ENCODE assay signal across 17 cellular contexts in genomic region chr22:25362883-25363240, GRCh38.
A peak's percentile ranks its signal among the peaks of the same experiment; 100 is the strongest.
DNase-seq lines count a peak whose midpoint lies in the region; ATAC-seq and TF ChIP-seq lines count a peak whose summit lies in the region.
"Had no signal": no experiment of that assay in that cellular context is flagged by ENCODE, and none has a peak within 500 bp of the region (broad histone marks: within the 10 kb centered on the region; RNA-seq: fewer than 3 reads in every experiment).

No MANE protein-coding gene starts in this region.

- no peaks in the 10 kb centered on the region for H3K27me3 Mint-ChIP-seq in neural crest cell (ENCODE audit: low read depth)
- H3K27me3 Mint-ChIP-seq: activated T-cell treated with anti-CD3 and anti-CD28 coated beads, Interleukin-2, amount 50 U/mL, for 24 hours had no signal

- H3K4me1 Mint-ChIP-seq in neural crest cell = no peaks in the 10 kb centered on the region

- no peak for TF ChIP-seq CTCF in C4-2B (conservative IDR thresholded peaks at IDR 0.05)
- TF ChIP-seq CTCF in Panc1 (IDR thresholded peaks at IDR 0.05) = no peak
- TF ChIP-seq CTCF in fibroblast of the aortic adventitia (IDR thresholded peaks at IDR 0.05; ENCODE audit: insufficient read depth, low read length) = no peak
- TF ChIP-seq CTCF in neural crest cell (conservative IDR thresholded peaks at IDR 0.05) = no peak
- no peak for TF ChIP-seq CTCF in coronary artery (IDR thresholded peaks at IDR 0.05)

- no peaks in the 10 kb centered on the region for H3K9me3 Mint-ChIP-seq in neural crest cell
- H3K9me3 Mint-ChIP-seq: activated T-cell treated with anti-CD3 and anti-CD28 coated beads, Interleukin-2, amount 50 U/mL, for 24 hours; T-helper 2 cell treated with Interferon-gamma antibody and Interleukin-4, amounts not matched to agents 5 μg/mL and 100 μg/mL, for 36 hours had no signal

- H3K4me1 ChIP-seq in Panc1 (ENCODE audit: control insufficient read depth, insufficient read depth, low read length) = peaks cover 21% of the 10 kb centered on the region

- H3K4me3 ChIP-seq in Panc1 (ENCODE audit: low read depth in 2 of 2, low read length in 2 of 2) (no peak overlapping the region), fibroblast of the aortic adventitia (ENCODE audit: low read depth, low read length) (no peak overlapping the region), coronary artery (no peak overlapping the region)
- H3K4me3 ChIP-seq: esophagus muscularis mucosa, hepatocyte had no signal

- POLR2A ChIA-PET in Panc1 (lab: Charles Lee) = no interaction called here

- ATAC-seq in Panc1 (0 out of 2 replicates have a peak, but pooled peaks have one; percentile 11), esophagus mucosa (no peak)

- intact Hi-C loops in Panc1 (cut with micrococcal nuclease; ENCODE audit: unreplicated experiment) = no loop called here

- H3K27ac ChIP-seq in C4-2B = peak overlapping the region; percentile 1; the same call in 1 of the 2 replicates
- H3K27ac ChIP-seq in Panc1 (ENCODE audit: low read length) = peak overlapping the region; percentile 17; the same call in 1 of the 2 replicates
- peak overlapping the region in 1 of 2 donors; percentile 44 for H3K27ac ChIP-seq in coronary artery
- H3K27ac ChIP-seq: brain microvascular endothelial cell, hepatocyte, KMS-11 had no signal

- no peaks in the 10 kb centered on the region for H3K27me3 ChIP-seq in Panc1 (ENCODE audit: control insufficient read depth, insufficient read depth, low read length)
- H3K27me3 ChIP-seq: BE2C, brain microvascular endothelial cell, esophagus muscularis mucosa, hepatocyte had no signal

- BruUV-seq in Panc1 (replicated peaks; lab: Mats Ljungman, UMichigan) = no TSS peak

- H3K4me3 Mint-ChIP-seq in neural crest cell = no peak overlapping the region
- H3K4me3 Mint-ChIP-seq: activated T-cell treated with anti-CD3 and anti-CD28 coated beads, Interleukin-2, amount 50 U/mL, for 24 hours; T-helper 2 cell treated with Interferon-gamma antibody and Interleukin-4, amounts not matched to agents 5 μg/mL and 100 μg/mL, for 36 hours had no signal

- CTCF ChIA-PET in Panc1 (lab: Charles Lee) = no interaction called here

- no peaks in the 10 kb centered on the region for H3K36me3 Mint-ChIP-seq in neural crest cell (ENCODE audit: low read depth)

- DNase-seq in Panc1 (ENCODE audit: low read depth, low spot score) = no peak
- DNase-seq in fibroblast of the aortic adventitia (ENCODE audit: low read depth) = peak; percentile 7
- DNase-seq in neural crest cell (ENCODE audit: low read depth, low spot score) = no peak
- no peak for DNase-seq in stimulated activated CD4-positive, alpha-beta T cell treated with anti-CD3 and anti-CD28 coated beads, Interleukin-12 subunit alpha, Interleukin-12 subunit beta, amount 100 ng/mL, for 4 hours
- no peak for DNase-seq in coronary artery (ENCODE audit: low spot score)
- DNase-seq in COLO829 (ENCODE audit: low spot score) = no peak
- DNase-seq: cortex of kidney, GDM1 had no signal

- H3K36me3 ChIP-seq in Panc1 (ENCODE audit: control insufficient read depth, insufficient read depth, low read length) = no peaks in the 10 kb centered on the region

- peak overlapping the region; percentile 9 for H3K27ac Mint-ChIP-seq in neural crest cell (ENCODE audit: unreplicated experiment)
- H3K27ac Mint-ChIP-seq: activated T-cell treated with anti-CD3 and anti-CD28 coated beads, Interleukin-2, amount 50 U/mL, for 24 hours; T-helper 2 cell treated with Interferon-gamma antibody and Interleukin-4, amounts not matched to agents 5 μg/mL and 100 μg/mL, for 36 hours had no signal

- in situ Hi-C loops in Panc1 (cut with HindIII; ENCODE audit: low pct_unique_long_range_greater_than_20kb, low sequenced_read_pairs) = no loop called here

- H3K9me3 ChIP-seq in Panc1 (ENCODE audit: control insufficient read depth, insufficient read depth, low read depth, low read length) = no peaks in the 10 kb centered on the region
- H3K9me3 ChIP-seq: BE2C, esophagus muscularis mucosa had no signal
